Comparison of ENCODE assay signal across 1 cellular context in the genomic region with DNA sequence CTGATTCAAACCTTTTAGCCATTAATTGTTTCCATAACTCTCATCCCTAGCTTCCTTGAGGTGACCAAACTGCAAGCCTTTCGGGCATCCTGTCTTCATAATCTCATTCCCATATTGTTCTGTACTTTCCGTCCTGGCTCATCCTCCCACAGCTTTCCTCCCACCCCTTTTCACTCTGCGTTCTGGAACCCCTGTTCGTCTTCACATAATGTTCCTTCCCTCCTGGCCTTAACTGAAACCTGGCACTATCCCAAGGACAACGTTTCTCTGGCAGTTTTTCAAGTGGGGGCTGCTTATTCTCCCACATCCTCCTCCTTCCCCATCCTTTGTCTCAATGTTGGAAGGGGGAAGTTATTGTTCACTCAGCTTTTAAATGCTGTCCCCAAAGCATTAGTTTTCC.
TF ChIP-seq lines count a peak whose summit lies in the region.

No MANE protein-coding gene starts in this region.

TF ChIP-seq in IMR-90, 13 proteins besides CTCF, POLR2A, EP300 and RAD21 (continued from another document):
- TF ChIP-seq, protein P1, sequence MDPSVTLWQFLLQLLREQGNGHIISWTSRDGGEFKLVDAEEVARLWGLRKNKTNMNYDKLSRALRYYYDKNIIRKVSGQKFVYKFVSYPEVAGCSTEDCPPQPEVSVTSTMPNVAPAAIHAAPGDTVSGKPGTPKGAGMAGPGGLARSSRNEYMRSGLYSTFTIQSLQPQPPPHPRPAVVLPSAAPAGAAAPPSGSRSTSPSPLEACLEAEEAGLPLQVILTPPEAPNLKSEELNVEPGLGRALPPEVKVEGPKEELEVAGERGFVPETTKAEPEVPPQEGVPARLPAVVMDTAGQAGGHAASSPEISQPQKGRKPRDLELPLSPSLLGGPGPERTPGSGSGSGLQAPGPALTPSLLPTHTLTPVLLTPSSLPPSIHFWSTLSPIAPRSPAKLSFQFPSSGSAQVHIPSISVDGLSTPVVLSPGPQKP (IDR thresholded peaks at IDR 0.05; ENCODE audit: borderline replicate concordance, low read depth, low read length), result no peak
- TF ChIP-seq CHD1 (IDR thresholded peaks at IDR 0.05; ENCODE audit: low read depth, low read length), result no peak
- no peak for TF ChIP-seq MAFK (IDR thresholded peaks at IDR 0.05; ENCODE audit: low read depth, low read length)
- no peak for TF ChIP-seq RFX5 (IDR thresholded peaks at IDR 0.05; ENCODE audit: low read depth, low read length)
- TF ChIP-seq, protein P2, sequence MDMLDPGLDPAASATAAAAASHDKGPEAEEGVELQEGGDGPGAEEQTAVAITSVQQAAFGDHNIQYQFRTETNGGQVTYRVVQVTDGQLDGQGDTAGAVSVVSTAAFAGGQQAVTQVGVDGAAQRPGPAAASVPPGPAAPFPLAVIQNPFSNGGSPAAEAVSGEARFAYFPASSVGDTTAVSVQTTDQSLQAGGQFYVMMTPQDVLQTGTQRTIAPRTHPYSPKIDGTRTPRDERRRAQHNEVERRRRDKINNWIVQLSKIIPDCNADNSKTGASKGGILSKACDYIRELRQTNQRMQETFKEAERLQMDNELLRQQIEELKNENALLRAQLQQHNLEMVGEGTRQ (IDR thresholded peaks at IDR 0.05; ENCODE audit: low read depth, low read length), result no peak
TF ChIP-seq in IMR-90: peak in this region for 0.
